In genomic region chr2:126686286-126686685, GRCh38 we compare ENCODE assay signal across 1 cellular context.
TF ChIP-seq lines count a peak whose summit lies in the region.

No MANE protein-coding gene starts in this region.

TF ChIP-seq in H1, 55 proteins besides CTCF, POLR2A, EP300 and RAD21:
- no peak for TF ChIP-seq SIN3A (conservative IDR thresholded peaks at IDR 0.05 in 1 of 2, IDR thresholded peaks at IDR 0.05 in 1 of 2; ENCODE audit: low read depth in 1 of 2, low read length in 2 of 2)
- no peak for TF ChIP-seq SP4 (IDR thresholded peaks at IDR 0.05; ENCODE audit: low read length)
- TF ChIP-seq TEAD4 (IDR thresholded peaks at IDR 0.05; ENCODE audit: low read depth, low read length): no peak
- no peak for TF ChIP-seq SUZ12 (IDR thresholded peaks at IDR 0.05; ENCODE audit: low read length)
- no peak for TF ChIP-seq ATF3 (IDR thresholded peaks at IDR 0.05; ENCODE audit: insufficient read depth, low read depth, low read length)
- TF ChIP-seq CBX5 (IDR thresholded peaks at IDR 0.05; ENCODE audit: low read depth, low read length): no peak
- no peak for TF ChIP-seq RNF2 (IDR thresholded peaks at IDR 0.05; ENCODE audit: borderline replicate concordance, low read depth, low read length, missing control alignments, poor library complexity, severe bottlenecking)
- no peak for TF ChIP-seq CREB1 (IDR thresholded peaks at IDR 0.05)
- TF ChIP-seq YY1 (IDR thresholded peaks at IDR 0.05; ENCODE audit: low read depth, low read length): no peak
- no peak for TF ChIP-seq BCL11A (IDR thresholded peaks at IDR 0.05; ENCODE audit: low read depth in 2 of 2, low read length in 2 of 2)
- TF ChIP-seq TBP (IDR thresholded peaks at IDR 0.05; ENCODE audit: low read depth, low read length): no peak
- no peak for TF ChIP-seq CHD2 (IDR thresholded peaks at IDR 0.05; ENCODE audit: low read length)
- TF ChIP-seq TCF12 (IDR thresholded peaks at IDR 0.05; ENCODE audit: low read depth, low read length): no peak
- TF ChIP-seq GABPA (IDR thresholded peaks at IDR 0.05; ENCODE audit: borderline replicate concordance, insufficient read depth, low read length): no peak
- no peak for TF ChIP-seq SIRT6 (IDR thresholded peaks at IDR 0.05; ENCODE audit: low read length)
- TF ChIP-seq SP1 (IDR thresholded peaks at IDR 0.05; ENCODE audit: low read depth, low read length): no peak
- TF ChIP-seq CEBPB (IDR thresholded peaks at IDR 0.05; ENCODE audit: low read depth, low read length): no peak
- no peak for TF ChIP-seq E2F6 (IDR thresholded peaks at IDR 0.05)
